ENCODE assay signal across 24 cellular contexts in the genomic region with DNA sequence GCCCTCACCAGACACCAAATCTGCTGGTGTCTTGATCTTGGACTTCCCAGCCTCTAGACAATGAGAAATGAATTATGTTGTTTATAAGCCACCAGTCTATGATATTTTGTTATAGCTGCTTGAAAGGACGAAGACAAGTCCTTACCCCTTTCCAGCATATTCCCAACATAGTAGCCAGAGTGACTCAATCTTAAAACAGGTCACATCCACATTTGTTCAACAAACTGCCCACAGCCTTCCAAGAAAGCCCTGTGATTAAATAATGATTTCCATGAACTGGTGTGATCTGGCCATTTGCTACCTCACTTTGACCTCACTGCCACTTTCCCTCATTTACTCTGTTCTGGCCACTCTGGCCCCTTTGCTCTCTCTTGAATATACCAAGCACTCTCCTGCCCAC.
A peak's percentile ranks its signal among the peaks of the same experiment; 100 is the strongest.
DNase-seq lines count a peak whose midpoint lies in the region; ATAC-seq, FAIRE-seq and TF ChIP-seq lines count a peak whose summit lies in the region.
"Had no signal": no experiment of that assay in that cellular context is flagged by ENCODE, and none has a peak within 500 bp of the region (broad histone marks: within the 10 kb centered on the region; RNA-seq: fewer than 3 reads in every experiment).

No MANE protein-coding gene starts in this region.

- peak overlapping the region; percentile 28; the same call in 1 of the 2 replicates for H3K56ac ChIP-seq in IMR-90 (ENCODE audit: extremely low read depth, insufficient read depth, low read length)

- BruUV-seq in IMR-90 (replicated peaks; lab: Mats Ljungman, UMichigan), result no TSS peak
- BruUV-seq in PC-3 (replicated peaks; lab: Mats Ljungman, UMichigan), result no TSS peak

- H2AK9ac ChIP-seq in IMR-90 (replicated peaks; ENCODE audit: low read depth, low read length, poor library complexity), result no peak overlapping the region

- peak; percentile 70 for FAIRE-seq in astrocyte (lab: Jason Lieb, UNC)
- FAIRE-seq: GM12891, GM18507, HepG2 had no signal

- H3K9me3 ChIP-seq in IMR-90 (ENCODE audit: control insufficient read depth, insufficient read depth, low read length) (no peaks in the 10 kb centered on the region), astrocyte (ENCODE audit: insufficient read depth, low read depth, low read length) (no peaks in the 10 kb centered on the region), PC-3 (ENCODE audit: low read length) (no peaks in the 10 kb centered on the region)
- H3K9me3 ChIP-seq: BE2C had no signal

- H2AFZ ChIP-seq in IMR-90 (replicated peaks; ENCODE audit: low read length, poor library complexity), result no peak overlapping the region
- H2AFZ ChIP-seq in astrocyte (ENCODE audit: low read depth, low read length), result no peak overlapping the region
- no peak overlapping the region for H2AFZ ChIP-seq in PC-3 (ENCODE audit: low read length)

- no peak for TF ChIP-seq CTCF in IMR-90 (conservative IDR thresholded peaks at IDR 0.05; ENCODE audit: low read depth, low read length)
- no peak for TF ChIP-seq CTCF in astrocyte (IDR thresholded peaks at IDR 0.05; ENCODE audit: insufficient read depth, low read depth, low read length)
- TF ChIP-seq CTCF in neural crest cell (conservative IDR thresholded peaks at IDR 0.05), result no peak
- no peak for TF ChIP-seq CTCF in PC-3 (conservative IDR thresholded peaks at IDR 0.05; ENCODE audit: low read depth, low read length)

- H3K27me3 ChIP-seq in IMR-90 (ENCODE audit: control insufficient read depth, insufficient read depth, low read length) (no peaks in the 10 kb centered on the region), astrocyte (ENCODE audit: insufficient read depth, low read length) (no peaks in the 10 kb centered on the region), PC-3 (ENCODE audit: low read length) (no peaks in the 10 kb centered on the region)
- H3K27me3 ChIP-seq: BE2C had no signal

- H3K23ac ChIP-seq in IMR-90 (ENCODE audit: low read depth, low read length), result 0 out of 2 replicates have a peak overlapping the region, but pooled peaks have one; percentile 16

- dilution Hi-C loops in IMR-90 (cut with HindIII; ENCODE audit: low sequenced_read_pairs, unreplicated experiment), result no loop called here

- H4K20me1 ChIP-seq in IMR-90 (ENCODE audit: insufficient read depth, low read length), result no peaks in the 10 kb centered on the region
- no peaks in the 10 kb centered on the region for H4K20me1 ChIP-seq in astrocyte (ENCODE audit: insufficient read depth, low read length)
- no peaks in the 10 kb centered on the region for H4K20me1 ChIP-seq in PC-3 (ENCODE audit: low read length)

- H2BK20ac ChIP-seq in IMR-90 (ENCODE audit: low read depth, low read length), result peak overlapping the region; percentile 91

- H3K79me1 ChIP-seq in IMR-90 (ENCODE audit: low read depth in 1 of 2, low read length in 2 of 2), result no peaks in the 10 kb centered on the region

- H4K91ac ChIP-seq in IMR-90 (ENCODE audit: insufficient read depth, low read depth, low read length), result peak overlapping the region; percentile 59; the same call in 1 of the 2 replicates

- H4K5ac ChIP-seq in IMR-90 (ENCODE audit: low read depth, low read length), result peak overlapping the region; percentile 61; the same call in 1 of the 2 replicates

- H3K27ac Mint-ChIP-seq in astrocyte (ENCODE audit: unreplicated experiment), result no peak overlapping the region
- H3K27ac Mint-ChIP-seq in neural crest cell (ENCODE audit: unreplicated experiment), result peak overlapping the region; percentile 3
- H3K27ac Mint-ChIP-seq: CD4-positive, CD25-positive, alpha-beta regulatory T cell; HFFc6 had no signal

- peaks cover 15% of the 10 kb centered on the region for H3K9me1 ChIP-seq in IMR-90 (ENCODE audit: insufficient read depth, low read length)

- peak overlapping the region; percentile 55 for H3K4ac ChIP-seq in IMR-90 (ENCODE audit: low read depth, low read length)

- peak overlapping the region; percentile 72 for H2BK120ac ChIP-seq in IMR-90 (ENCODE audit: low read depth, low read length)

- POLR2A ChIA-PET in IMR-90 (lab: Charles Lee; ENCODE audit: unreplicated experiment) (interaction anchor here (0.6 kb wide), 1 partner anchor 278 kb away, joined by 3 read pairs; no protein-coding TSS in a partner anchor), PC-3 (lab: Charles Lee; ENCODE audit: unreplicated experiment) (no interaction called here)

- ATAC-seq in IMR-90 (ENCODE audit: low read depth), result no peak
- no peak for ATAC-seq in PC-3
- no peak for ATAC-seq in GM21717 (IDR thresholded peaks at IDR 0.05; ENCODE audit: unreplicated experiment)
- ATAC-seq: HCT116, HepG2 had no signal

- peak overlapping the region; percentile 85 for H2AK5ac ChIP-seq in IMR-90 (ENCODE audit: low read depth, low read length)

- peaks cover 11% of the 10 kb centered on the region for H3F3A ChIP-seq in PC-3 (ENCODE audit: low read length, unreplicated experiment)

- H3K27ac ChIP-seq in IMR-90 (ENCODE audit: insufficient read depth, low read length), result no peak overlapping the region
- no peak overlapping the region for H3K27ac ChIP-seq in astrocyte (ENCODE audit: low read depth, low read length)
- no peak overlapping the region for H3K27ac ChIP-seq in PC-3 (ENCODE audit: low read length)

- H2BK5ac ChIP-seq in IMR-90 (ENCODE audit: low read depth, low read length, poor library complexity, severe bottlenecking), result peak overlapping the region; percentile 46

- H3K9me3 Mint-ChIP-seq in astrocyte (ENCODE audit: unreplicated experiment) (no peaks in the 10 kb centered on the region), neural crest cell (peaks cover 3% of the 10 kb centered on the region)
- H3K9me3 Mint-ChIP-seq: HFFc6 had no signal

- TF ChIP-seq RAD21 in IMR-90 (IDR thresholded peaks at IDR 0.05; ENCODE audit: low read length), result no peak

- H3K36me3 ChIP-seq in IMR-90 (ENCODE audit: control insufficient read depth, insufficient read depth, low read length) (no peaks in the 10 kb centered on the region), astrocyte (ENCODE audit: insufficient read depth, low read length) (no peaks in the 10 kb centered on the region), PC-3 (ENCODE audit: low read depth, low read length) (no peaks in the 10 kb centered on the region)
- H3K36me3 ChIP-seq: BE2C had no signal

- H3K9me2 ChIP-seq in PC-3 (replicated peaks; ENCODE audit: low read length), result no peaks in the 10 kb centered on the region

- H2BK15ac ChIP-seq in IMR-90 (ENCODE audit: low read depth, low read length), result peak overlapping the region; percentile 97

- CTCF ChIA-PET in IMR-90 (lab: Yijun Ruan, JAX) (no interaction called here), PC-3 (lab: Charles Lee) (no interaction called here)

- no peaks in the 10 kb centered on the region for H3K36me3 Mint-ChIP-seq in astrocyte (ENCODE audit: low read depth, unreplicated experiment)
- H3K36me3 Mint-ChIP-seq in neural crest cell (ENCODE audit: low read depth), result no peaks in the 10 kb centered on the region
- H3K36me3 Mint-ChIP-seq: CD8-positive, alpha-beta memory T cell had no signal

- H4K8ac ChIP-seq in IMR-90 (ENCODE audit: low read depth in 2 of 2, low read length in 2 of 2), result peak overlapping the region; percentile 22 to 42; a peak in 2 of 4 replicates

- no peak for TF ChIP-seq POLR2A in IMR-90 (IDR thresholded peaks at IDR 0.05; ENCODE audit: low read depth, low read length)

- WGBS in IMR-90 (ENCODE audit: extremely low coverage in 2 of 2, insufficient read length in 1 of 2), 2 experiments, result no CpG with 5 or more reads among the region's 1 CpG

- H3K4me3 ChIP-seq in IMR-90 (ENCODE audit: insufficient read depth, low read depth, low read length) (no peak overlapping the region), astrocyte (ENCODE audit: insufficient read depth, low read depth, low read length) (no peak overlapping the region), PC-3 (ENCODE audit: low read length) (no peak overlapping the region)

- no peaks in the 10 kb centered on the region for H3K27me3 Mint-ChIP-seq in astrocyte (ENCODE audit: low read depth, unreplicated experiment)
- no peaks in the 10 kb centered on the region for H3K27me3 Mint-ChIP-seq in neural crest cell (ENCODE audit: low read depth)
- H3K27me3 Mint-ChIP-seq: CD4-positive, CD25-positive, alpha-beta regulatory T cell had no signal

- H3K4me1 ChIP-seq in IMR-90 (ENCODE audit: control insufficient read depth, insufficient read depth, low read length) (peaks cover 17% of the 10 kb centered on the region), astrocyte (ENCODE audit: insufficient read depth, low read length) (peaks cover 15% of the 10 kb centered on the region), PC-3 (ENCODE audit: insufficient read depth, low read length) (peaks cover 63% of the 10 kb centered on the region)
- H3K4me1 ChIP-seq: BE2C had no signal

- H3K4me1 Mint-ChIP-seq in astrocyte (ENCODE audit: low read depth, unreplicated experiment) (peaks cover 17% of the 10 kb centered on the region), neural crest cell (peaks cover 16% of the 10 kb centered on the region)
- H3K4me1 Mint-ChIP-seq: CD4-positive, CD25-positive, alpha-beta regulatory T cell had no signal

- in situ Hi-C loops in IMR-90 (cut with MboI; ENCODE audit: low sequenced_read_pairs), result no loop called here

- H3K79me2 ChIP-seq in astrocyte (ENCODE audit: insufficient read depth, low read length) (no peaks in the 10 kb centered on the region), PC-3 (ENCODE audit: low read length) (no peaks in the 10 kb centered on the region)

- H3K4me2 ChIP-seq in IMR-90 (ENCODE audit: low read depth, low read length) (no peak overlapping the region), astrocyte (ENCODE audit: low read length) (no peak overlapping the region), PC-3 (ENCODE audit: low read length) (no peak overlapping the region)

- H3K9ac ChIP-seq in IMR-90 (ENCODE audit: low read depth, low read length) (no peak overlapping the region), astrocyte (ENCODE audit: low read length) (no peak overlapping the region), PC-3 (ENCODE audit: low read length) (no peak overlapping the region)

- no peak overlapping the region for H3K4me3 Mint-ChIP-seq in astrocyte (ENCODE audit: unreplicated experiment)
- H3K4me3 Mint-ChIP-seq in neural crest cell, result no peak overlapping the region
- H3K4me3 Mint-ChIP-seq: CD4-positive, CD25-positive, alpha-beta regulatory T cell; CD8-positive, alpha-beta memory T cell; HFFc6 had no signal

- DNase-seq in IMR-90, result no peak
- peak; percentile 53 for DNase-seq in astrocyte (ENCODE audit: low read depth)
- DNase-seq in neural crest cell (ENCODE audit: low read depth, low spot score), result no peak
- DNase-seq in PC-3, result no peak
- no peak for DNase-seq in GM03348 (ENCODE audit: low spot score)
- no peak for DNase-seq in NCI-H446 treated with DMSO at 0.1 percent for 48 hours (lab: John Stamatoyannopoulos, UW)
- DNase-seq: ACHN; BE2C; C1 segment of cervical spinal cord; CD4-positive, CD25-positive, alpha-beta regulatory T cell; CD8-positive, alpha-beta memory T cell; COR-L47; DMS 273 treated with DMSO at 0.1 percent for 48 hours; DMS53; DND-41; EL; GOT3; H7; HFFc6 had no signal

- H3K14ac ChIP-seq in IMR-90 (replicated peaks; ENCODE audit: low read depth, low read length), result peak overlapping the region; percentile 38

- peak overlapping the region; percentile 77; the same call in 1 of the 2 replicates for H3K18ac ChIP-seq in IMR-90 (ENCODE audit: low read depth, low read length)

- intact Hi-C loops in IMR-90 (cut with micrococcal nuclease), result loop anchor here (10.0 kb wide), 1 partner anchor 181 kb away; no protein-coding TSS in a partner anchor
- intact Hi-C loops in PC-3 (cut with micrococcal nuclease), result loop anchor here (10.0 kb wide), 1 partner anchor 369 kb away; no protein-coding TSS in a partner anchor

TF ChIP-seq in IMR-90, 13 proteins besides CTCF, POLR2A, EP300 and RAD21 (continues in another document):
- no peak for TF ChIP-seq BHLHE40 (IDR thresholded peaks at IDR 0.05; ENCODE audit: low read depth, low read length)
